In the genomic region with DNA sequence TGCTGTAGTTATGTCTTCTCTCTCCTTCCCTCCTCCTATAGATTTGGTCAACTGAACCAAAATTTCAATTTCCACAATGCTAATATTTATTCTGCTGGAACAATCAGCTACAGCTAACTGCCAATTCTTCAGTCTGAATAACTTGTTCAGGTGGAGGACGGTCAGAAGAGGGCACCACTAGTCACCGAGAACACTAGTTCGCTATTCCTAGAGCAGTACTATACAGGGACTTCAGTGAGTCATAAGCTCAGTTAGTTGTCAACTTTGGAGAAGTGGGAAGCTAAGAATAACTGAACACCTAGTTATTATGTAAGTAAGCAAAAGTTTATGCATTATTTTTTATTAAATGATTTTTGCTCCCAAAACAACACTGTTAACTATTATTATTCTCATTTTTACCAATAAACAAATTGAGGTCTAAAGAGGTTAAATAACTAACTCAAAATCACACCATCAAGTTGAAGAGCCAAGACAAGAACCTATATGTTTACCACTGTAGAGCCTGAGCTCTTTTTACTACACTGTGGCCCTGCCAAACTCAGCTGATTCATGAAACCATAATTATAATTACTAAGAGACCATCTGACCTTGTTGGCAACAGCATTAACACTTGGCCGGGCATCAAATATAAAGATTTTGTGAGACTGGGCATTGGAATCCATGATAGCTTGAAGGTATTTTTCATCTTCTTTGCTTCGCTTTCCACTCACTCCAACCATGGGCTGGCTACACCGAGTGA, we compare ENCODE assay signal across 1 cellular context.
TF ChIP-seq lines count a peak whose summit lies in the region.

No MANE protein-coding gene starts in this region.

TF ChIP-seq in IMR-90, 13 proteins besides CTCF, POLR2A, EP300 and RAD21 (continued from another document):
- TF ChIP-seq ELK1 (IDR thresholded peaks at IDR 0.05; ENCODE audit: borderline replicate concordance, low read depth, low read length) (no peak), RFX5 (IDR thresholded peaks at IDR 0.05; ENCODE audit: low read depth, low read length) (no peak), NFE2L2 (IDR thresholded peaks at IDR 0.05; ENCODE audit: low read depth, low read length) (no peak), FOS (IDR thresholded peaks at IDR 0.05; ENCODE audit: low read depth, low read length) (peak; percentile 27; the same call in 1 of the 2 replicates), MXI1 (IDR thresholded peaks at IDR 0.05; ENCODE audit: borderline replicate concordance, low read depth, low read length) (no peak)
- TF ChIP-seq, protein P1, sequence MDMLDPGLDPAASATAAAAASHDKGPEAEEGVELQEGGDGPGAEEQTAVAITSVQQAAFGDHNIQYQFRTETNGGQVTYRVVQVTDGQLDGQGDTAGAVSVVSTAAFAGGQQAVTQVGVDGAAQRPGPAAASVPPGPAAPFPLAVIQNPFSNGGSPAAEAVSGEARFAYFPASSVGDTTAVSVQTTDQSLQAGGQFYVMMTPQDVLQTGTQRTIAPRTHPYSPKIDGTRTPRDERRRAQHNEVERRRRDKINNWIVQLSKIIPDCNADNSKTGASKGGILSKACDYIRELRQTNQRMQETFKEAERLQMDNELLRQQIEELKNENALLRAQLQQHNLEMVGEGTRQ (IDR thresholded peaks at IDR 0.05; ENCODE audit: low read depth, low read length): no peak
